Comparison of ENCODE assay signal across 20 cellular contexts in genomic region chr4:14925471-14925870, GRCh38.
"Had no signal": no experiment of that assay in that cellular context is flagged by ENCODE, and none has a peak within 500 bp of the region (broad histone marks: within the 10 kb centered on the region; RNA-seq: fewer than 3 reads in every experiment).

No MANE protein-coding gene starts in this region.

- H3K4me3 ChIP-seq: adrenal gland, MG63 had no signal

- DNase-seq: activated CD4-positive, alpha-beta T cell treated with anti-CD3 and anti-CD28 coated beads, Interleukin-2, amount 50 U/mL, for 1 hour; activated gamma-delta T cell; activated naive CD4-positive, alpha-beta T cell treated with anti-CD3 and anti-CD28 coated beads, Interleukin-2, amount 50 U/mL, for 16 hours; activated naive CD8-positive, alpha-beta T cell treated with anti-CD3 and anti-CD28 coated beads, Interleukin-2, amount 10 ng/mL, durations not matched to agents 7 days and 5 days; activated T-cell treated with anti-CD3 and anti-CD28 coated beads for 4 hours; activated T-cell treated with anti-CD3 and anti-CD28 coated beads, Interleukin-2, amount 50 U/mL, for 48 hours; adrenal gland; anterior cingulate cortex; MG63; NCI-H1105 treated with DMSO at 0.1 percent for 48 hours; NCI-H1436 treated with DMSO at 0.1 percent for 48 hours; NCI-H187; NCI-H2081; NCI-H510A treated with DMSO at 0.1 percent for 48 hours; NCI-H69; NK-92 treated with Interleukin-12 subunit alpha and Interleukin-12 subunit beta, amount 100 ng/mL, for 24 hours; SHP77 treated with DMSO at 0.1 percent for 48 hours; T-helper 2 cell had no signal

- H3K9me3 ChIP-seq: adrenal gland, MG63 had no signal

- H3K27ac ChIP-seq: adrenal gland, KMS-11, VCaP had no signal

- H3K36me3 ChIP-seq: adrenal gland, MG63 had no signal

- H3K27me3 ChIP-seq: adrenal gland, MG63 had no signal

- H3K4me1 ChIP-seq: adrenal gland had no signal
